Comparison of ENCODE assay signal across 22 cellular contexts in the genomic region with DNA sequence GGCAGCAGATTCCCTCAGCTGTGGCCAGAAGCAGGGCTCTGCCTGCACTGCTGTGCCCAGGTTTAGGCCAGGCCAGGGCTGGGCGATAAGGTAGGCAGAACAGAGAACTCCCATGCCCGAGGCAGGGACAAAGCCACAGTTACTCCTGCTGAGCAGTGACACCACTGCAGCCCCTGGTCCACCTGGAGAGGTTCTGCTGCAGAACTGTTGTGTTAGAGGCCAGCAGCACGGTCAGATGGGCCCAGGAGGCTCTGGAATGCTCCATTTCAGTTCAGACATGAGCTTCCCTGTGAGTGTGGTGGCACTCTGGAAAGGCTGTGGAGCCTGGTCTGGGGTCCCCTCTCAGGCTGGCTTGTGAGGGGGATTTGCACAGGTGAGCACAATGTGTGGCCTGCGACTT. TPM values are rescaled to one million over a fixed set of nuclear protein-coding genes. Genes with fewer than 3 reads are reported as not detected.
DNase-seq lines count a peak whose midpoint lies in the region; TF ChIP-seq lines count a peak whose summit lies in the region.
"Had no signal": no experiment of that assay in that cellular context is flagged by ENCODE, and none has a peak within 500 bp of the region (broad histone marks: within the 10 kb centered on the region; RNA-seq: fewer than 3 reads in every experiment).

No MANE protein-coding gene starts in this region.

- no peak overlapping the region for H2BK120ac ChIP-seq in neuronal stem cell (ENCODE audit: low read depth, low read length)

- H3K4ac ChIP-seq in neuronal stem cell (ENCODE audit: low read length) = no peak overlapping the region

- no peak overlapping the region for H2BK12ac ChIP-seq in neuronal stem cell (ENCODE audit: low read length)

- 86 to 92% methylated on average over 4 of the region's 4 CpGs for WGBS in endodermal cell (ENCODE audit: insufficient coverage in 1 of 2, insufficient read length in 1 of 2), 2 experiments
- no CpG with 5 or more reads among the region's 4 CpGs for WGBS in neuronal stem cell (ENCODE audit: extremely low coverage in 2 of 2, insufficient read length in 2 of 2, insufficient replicate concordance in 1 of 2), 2 donors

- no peaks in the 10 kb centered on the region for H3K36me3 Mint-ChIP-seq in endodermal cell (ENCODE audit: low read depth)
- H3K36me3 Mint-ChIP-seq in activated CD4-positive, alpha-beta memory T cell treated with anti-CD3 and anti-CD28 coated beads, Interleukin-2, amount 10 ng/mL, durations not matched to agents 7 days and 5 days (ENCODE audit: low read depth) = no peaks in the 10 kb centered on the region
- H3K36me3 Mint-ChIP-seq in MCF 10A (ENCODE audit: insufficient read depth, unreplicated experiment) = peaks cover 6% of the 10 kb centered on the region
- H3K36me3 Mint-ChIP-seq: CD14-positive monocyte; CD8-positive, alpha-beta T cell had no signal

- TF ChIP-seq CTCF in endodermal cell (conservative IDR thresholded peaks at IDR 0.05) (no peak), MCF 10A (IDR thresholded peaks at IDR 0.05; ENCODE audit: unreplicated experiment) (no peak), vagina (IDR thresholded peaks at IDR 0.05) (no peak)

- H2AFZ ChIP-seq in neuronal stem cell (ENCODE audit: low read length) = no peak overlapping the region
- H2AFZ ChIP-seq: GM23248 had no signal

- H3K4me3 Mint-ChIP-seq in endodermal cell (no peak overlapping the region), MCF 10A (ENCODE audit: unreplicated experiment) (no peak overlapping the region)
- H3K4me3 Mint-ChIP-seq in activated CD4-positive, alpha-beta memory T cell treated with anti-CD3 and anti-CD28 coated beads, Interleukin-2, amount 10 ng/mL, durations not matched to agents 7 days and 5 days = no peak overlapping the region
- H3K4me3 Mint-ChIP-seq: CD14-positive monocyte; CD8-positive, alpha-beta T cell; HFFc6 had no signal

- H3K18ac ChIP-seq in neuronal stem cell (ENCODE audit: low read length) = peak overlapping the region; percentile 90

- peak overlapping the region; percentile 10 for H3K14ac ChIP-seq in neuronal stem cell (ENCODE audit: low read length)

- H3K9me3 ChIP-seq in endodermal cell (ENCODE audit: control insufficient read depth, low read length) = no peaks in the 10 kb centered on the region
- peaks cover 0 to 2% of the 10 kb centered on the region in 2 donors for H3K9me3 ChIP-seq in neuronal stem cell (replicated peaks in 1 of 2; ENCODE audit: control insufficient read depth in 2 of 2, insufficient read depth in 1 of 2, low read depth in 1 of 2, low read length in 2 of 2)
- H3K9me3 ChIP-seq in vagina = no peaks in the 10 kb centered on the region

- H3K4me1 ChIP-seq in endodermal cell (ENCODE audit: control insufficient read depth, insufficient read depth, low read length) (no peaks in the 10 kb centered on the region), neuronal stem cell (ENCODE audit: control insufficient read depth in 2 of 2, insufficient read depth in 1 of 2, low read depth in 1 of 2, low read length in 2 of 2) (no peaks in the 10 kb centered on the region), vagina (peaks cover 20% of the 10 kb centered on the region)

- no peaks in the 10 kb centered on the region for H3K4me1 Mint-ChIP-seq in endodermal cell
- peaks cover 2% of the 10 kb centered on the region for H3K4me1 Mint-ChIP-seq in activated CD4-positive, alpha-beta memory T cell treated with anti-CD3 and anti-CD28 coated beads, Interleukin-2, amount 10 ng/mL, durations not matched to agents 7 days and 5 days
- H3K4me1 Mint-ChIP-seq in MCF 10A (ENCODE audit: insufficient read depth, unreplicated experiment) = no peaks in the 10 kb centered on the region

- H3K4me2 ChIP-seq in neuronal stem cell (ENCODE audit: insufficient read depth, low read length, poor library complexity, severe bottlenecking) = no peak overlapping the region
- H3K4me2 ChIP-seq: BLaER1 had no signal

- H4K91ac ChIP-seq in neuronal stem cell (ENCODE audit: low read depth, low read length, poor library complexity) = no peak overlapping the region

- H3K27ac ChIP-seq in endodermal cell (ENCODE audit: low read depth, low read length) (no peak overlapping the region), neuronal stem cell (replicated peaks; ENCODE audit: low read length) (no peak overlapping the region), vagina (no peak overlapping the region)
- H3K27ac ChIP-seq: BLaER1, GM23248, HL-60 had no signal

- H3K27ac Mint-ChIP-seq in endodermal cell (no peak overlapping the region), MCF 10A (ENCODE audit: low read depth, unreplicated experiment) (no peak overlapping the region)
- H3K27ac Mint-ChIP-seq in activated CD4-positive, alpha-beta memory T cell treated with anti-CD3 and anti-CD28 coated beads, Interleukin-2, amount 10 ng/mL, durations not matched to agents 7 days and 5 days = no peak overlapping the region
- H3K27ac Mint-ChIP-seq: CD8-positive, alpha-beta T cell; HFFc6 had no signal

- H3K4me3 ChIP-seq in endodermal cell (ENCODE audit: low read length) (no peak overlapping the region), neuronal stem cell (ENCODE audit: low read length in 2 of 2) (no peak overlapping the region), vagina (no peak overlapping the region)
- H3K4me3 ChIP-seq: BLaER1, GM12878, GM23248 had no signal

- intact Hi-C loops in MCF 10A (cut with micrococcal nuclease) (no loop called here), vagina (cut with DNase I) (no loop called here)

- H3K79me1 ChIP-seq in neuronal stem cell (ENCODE audit: low read depth, low read length) = peaks cover 2% of the 10 kb centered on the region

- no peak overlapping the region for H3K9ac ChIP-seq in endodermal cell (ENCODE audit: extremely low read depth, low read length, poor library complexity, severe bottlenecking)
- no peak overlapping the region for H3K9ac ChIP-seq in neuronal stem cell (ENCODE audit: low read depth, low read length, poor library complexity)
- H3K9ac ChIP-seq: BLaER1, GM23248 had no signal

- no peak overlapping the region for H2AK5ac ChIP-seq in neuronal stem cell (ENCODE audit: low read depth, low read length)

- H2BK5ac ChIP-seq in neuronal stem cell (ENCODE audit: low read length) = no peak overlapping the region

- no TSS peak for BruUV-seq in MCF 10A (replicated peaks; lab: Mats Ljungman, UMichigan)

- CTCF ChIA-PET in activated CD4-positive, alpha-beta memory T cell treated with anti-CD3 and anti-CD28 coated beads, Interleukin-2, amount 10 ng/mL, durations not matched to agents 7 days and 5 days (lab: Charles Lee) = no interaction called here
- CTCF ChIA-PET in MCF 10A (lab: Yijun Ruan, JAX) = interaction anchor here (0.9 to 1.2 kb wide), 2 partner anchors 13 to 24 kb away, joined by 3 to 5 read pairs; no protein-coding TSS in a partner anchor

- H4K8ac ChIP-seq in neuronal stem cell (ENCODE audit: low read depth, low read length) = no peak overlapping the region

- no peaks in the 10 kb centered on the region for H3K36me3 ChIP-seq in endodermal cell (ENCODE audit: control insufficient read depth, insufficient read depth, low read length)
- H3K36me3 ChIP-seq in neuronal stem cell (replicated peaks in 1 of 2; ENCODE audit: control insufficient read depth in 2 of 2, insufficient read depth in 2 of 2, low read length in 2 of 2) = no peaks in the 10 kb centered on the region
- H3K36me3 ChIP-seq in vagina = no peaks in the 10 kb centered on the region
- H3K36me3 ChIP-seq: BLaER1 had no signal

- peak; percentile 48 for DNase-seq in activated effector memory CD4-positive, alpha-beta T cell treated with anti-CD3 and anti-CD28 coated beads, Interleukin-2, amount 50 U/mL, for 16 hours
- no peak for DNase-seq in activated effector memory CD4-positive, alpha-beta T cell treated with Interleukin-2 at 50 U/mL for 16 hours
- peak; percentile 26 for DNase-seq in endodermal cell
- DNase-seq in neuronal stem cell (ENCODE audit: low spot score) = no peak
- no peak for DNase-seq in activated CD4-positive, alpha-beta memory T cell treated with anti-CD3 and anti-CD28 coated beads, Interleukin-2, amount 10 ng/mL, durations not matched to agents 7 days and 5 days
- DNase-seq in MCF 10A (ENCODE audit: unreplicated experiment) = no peak
- DNase-seq in vagina (ENCODE audit: extremely low spot score in 2 of 2) = no peak
- DNase-seq: 8988T; Calu3; CD8-positive, alpha-beta T cell; DND-41; EL; GM23248; HFFc6 had no signal

- TF ChIP-seq POLR2A in vagina (IDR thresholded peaks at IDR 0.05) = no peak

- H3K9me3 Mint-ChIP-seq in endodermal cell (peaks cover 8% of the 10 kb centered on the region), MCF 10A (ENCODE audit: unreplicated experiment) (no peaks in the 10 kb centered on the region)
- no peaks in the 10 kb centered on the region for H3K9me3 Mint-ChIP-seq in activated CD4-positive, alpha-beta memory T cell treated with anti-CD3 and anti-CD28 coated beads, Interleukin-2, amount 10 ng/mL, durations not matched to agents 7 days and 5 days
- H3K9me3 Mint-ChIP-seq: CD8-positive, alpha-beta T cell; HFFc6 had no signal

- POLR2A ChIA-PET in activated CD4-positive, alpha-beta memory T cell treated with anti-CD3 and anti-CD28 coated beads, Interleukin-2, amount 10 ng/mL, durations not matched to agents 7 days and 5 days (lab: Charles Lee) = no interaction called here
- POLR2A ChIA-PET in MCF 10A (lab: Yijun Ruan, JAX) = no interaction called here

- H3K23ac ChIP-seq in neuronal stem cell (ENCODE audit: low read depth, low read length, poor library complexity) = peak overlapping the region; percentile 57

- H3K27me3 ChIP-seq in endodermal cell (ENCODE audit: control insufficient read depth, insufficient read depth, low read length, poor library complexity, severe bottlenecking) (no peaks in the 10 kb centered on the region), neuronal stem cell (ENCODE audit: control insufficient read depth in 3 of 3, insufficient read depth in 3 of 3, low read depth in 1 of 3, low read length in 3 of 3) (no peaks in the 10 kb centered on the region), vagina (no peaks in the 10 kb centered on the region)
- H3K27me3 ChIP-seq: BLaER1 had no signal

- no peaks in the 10 kb centered on the region for H3K27me3 Mint-ChIP-seq in endodermal cell (ENCODE audit: insufficient read depth)
- no peaks in the 10 kb centered on the region for H3K27me3 Mint-ChIP-seq in activated CD4-positive, alpha-beta memory T cell treated with anti-CD3 and anti-CD28 coated beads, Interleukin-2, amount 10 ng/mL, durations not matched to agents 7 days and 5 days
- peaks cover 8% of the 10 kb centered on the region for H3K27me3 Mint-ChIP-seq in MCF 10A (ENCODE audit: insufficient read depth, unreplicated experiment)

- no peak overlapping the region for H2BK15ac ChIP-seq in neuronal stem cell (ENCODE audit: low read length)

RNA-seq across cellular contexts. Expression of gene STRA8, which starts 16.3 kb away (rescaled TPM):
- total RNA-seq in endodermal cell (not detected), MCF 10A (2022) (not detected in 2 replicates), vagina (not detected)
- polyA plus RNA-seq in endodermal cell (2013, experiment 1 of 2) = not detected
- not detected for polyA plus RNA-seq in endodermal cell (2013, experiment 2 of 2)
- not detected for polyA plus RNA-seq in neuronal stem cell (2013, experiment 1 of 2)
- not detected for polyA plus RNA-seq in neuronal stem cell (2013, experiment 2 of 2)
- not detected for total RNA-seq in activated CD4-positive, alpha-beta memory T cell treated with anti-CD3 and anti-CD28 coated beads, Interleukin-2, amount 10 ng/mL, durations not matched to agents 7 days and 5 days
- total RNA-seq: A673; Calu3; CD8-positive, alpha-beta T cell; G401; GM12878; GM23248; HFFc6; HT1080 had no signal
- polyA plus RNA-seq: AG04450, CD14-positive monocyte, GM23248 had no signal

RNA-seq across cellular contexts. Expression of gene WDR91, which starts 38.6 kb away (rescaled TPM):
- total RNA-seq in endodermal cell (1 to 10 TPM; 8.2 to 9.6 TPM), MCF 10A (2022) (6.7 and 7.3 TPM in 2 replicates), vagina (31.2 TPM)
- polyA plus RNA-seq in endodermal cell (2013, experiment 1 of 2) = 11.9 TPM
- polyA plus RNA-seq in endodermal cell (2013, experiment 2 of 2) = 14.5 TPM
- polyA plus RNA-seq in neuronal stem cell (2013, experiment 1 of 2) = 4.6 TPM
- polyA plus RNA-seq in neuronal stem cell (2013, experiment 2 of 2) = 3.6 TPM
- 10 to 100 TPM; 10.7 to 11.6 TPM for total RNA-seq in activated CD4-positive, alpha-beta memory T cell treated with anti-CD3 and anti-CD28 coated beads, Interleukin-2, amount 10 ng/mL, durations not matched to agents 7 days and 5 days

Comparison
In these comparisons a context has a peak if more than half of its experiments do, and no peak if none do; other contexts are left out.
1. DNase-seq: peak in activated effector memory CD4-positive, alpha-beta T cell treated with anti-CD3 and anti-CD28 coated beads, Interleukin-2, amount 50 U/mL, for 16 hours (single experiment) and endodermal cell (single experiment); none in activated effector memory CD4-positive, alpha-beta T cell treated with Interleukin-2 at 50 U/mL for 16 hours (single experiment), neuronal stem cell (single experiment), activated CD4-positive, alpha-beta memory T cell treated with anti-CD3 and anti-CD28 coated beads, Interleukin-2, amount 10 ng/mL, durations not matched to agents 7 days and 5 days (single experiment), MCF 10A (single experiment) and vagina (0 of 2).